Comparison of ENCODE assay signal across 19 cellular contexts in the genomic region with DNA sequence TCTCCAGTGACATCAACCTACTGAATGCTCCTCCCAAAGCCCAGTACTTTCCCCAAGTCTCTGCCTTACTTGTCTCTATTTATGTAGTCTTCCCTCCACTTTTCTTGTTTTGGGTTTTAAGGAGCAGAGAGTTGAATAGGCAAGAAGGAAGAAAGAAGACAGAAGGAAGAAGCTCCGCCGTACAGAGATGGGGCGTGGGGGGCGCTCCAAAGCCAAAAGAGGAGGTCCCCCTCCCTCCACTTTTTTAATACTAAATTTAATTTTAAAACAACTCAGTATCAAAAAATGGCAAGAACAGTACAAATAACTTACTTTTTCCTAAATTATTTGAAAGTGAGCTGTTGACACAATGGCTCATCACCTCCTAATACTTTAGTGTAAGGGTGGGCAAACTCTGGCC. TPM values are rescaled to one million over a fixed set of nuclear protein-coding genes. Genes with fewer than 3 reads are reported as not detected.
DNase-seq lines count a peak whose midpoint lies in the region; ATAC-seq and TF ChIP-seq lines count a peak whose summit lies in the region.
"Had no signal": no experiment of that assay in that cellular context is flagged by ENCODE, and none has a peak within 500 bp of the region (broad histone marks: within the 10 kb centered on the region; RNA-seq: fewer than 3 reads in every experiment).

No MANE protein-coding gene starts in this region.

- H3K4me3 ChIP-seq in coronary artery, result no peak overlapping the region

- intact Hi-C loops in activated CD8-positive, alpha-beta T cell treated with anti-CD3 and anti-CD28 coated beads for 36 hours (cut with micrococcal nuclease), result no loop called here

- H3K4me1 Mint-ChIP-seq in activated CD8-positive, alpha-beta T cell treated with anti-CD3 and anti-CD28 coated beads for 36 hours (ENCODE audit: low read depth), result peaks cover 30% of the 10 kb centered on the region
- peaks cover 23% of the 10 kb centered on the region for H3K4me1 Mint-ChIP-seq in activated CD8-positive, alpha-beta T cell treated with anti-CD3 and anti-CD28 coated beads, Interleukin-2, amount 10 ng/mL, durations not matched to agents 7 days and 5 days (ENCODE audit: low read depth)
- H3K4me1 Mint-ChIP-seq in T-helper 17 cell, result peaks cover 27% of the 10 kb centered on the region

- H3K36me3 Mint-ChIP-seq in activated CD8-positive, alpha-beta T cell treated with anti-CD3 and anti-CD28 coated beads for 36 hours (ENCODE audit: low read depth), result peaks cover 26% of the 10 kb centered on the region
- H3K36me3 Mint-ChIP-seq in activated CD8-positive, alpha-beta T cell treated with anti-CD3 and anti-CD28 coated beads, Interleukin-2, amount 10 ng/mL, durations not matched to agents 7 days and 5 days (ENCODE audit: low read depth), result peaks cover 30% of the 10 kb centered on the region
- H3K36me3 Mint-ChIP-seq in T-helper 17 cell (ENCODE audit: low read depth), result peaks cover 2% of the 10 kb centered on the region

- CTCF ChIA-PET in activated CD8-positive, alpha-beta T cell treated with anti-CD3 and anti-CD28 coated beads for 36 hours (lab: Charles Lee), result interaction anchor here (1.0 to 2.5 kb wide), 7 partner anchors 13 to 128 kb away, joined by 3 to 10 read pairs (median 3); no protein-coding TSS in a partner anchor
- CTCF ChIA-PET in activated CD8-positive, alpha-beta T cell treated with anti-CD3 and anti-CD28 coated beads, Interleukin-2, amount 10 ng/mL, durations not matched to agents 7 days and 5 days (lab: Charles Lee), result interaction anchor here (0.8 to 2.9 kb wide), 7 partner anchors 14 to 241 kb away, joined by 3 to 12 read pairs (median 4); a partner anchor contains a TSS

- H3K27ac ChIP-seq in coronary artery, result no peak overlapping the region
- H3K27ac ChIP-seq: HL-60 had no signal

- H3K27me3 Mint-ChIP-seq in activated CD8-positive, alpha-beta T cell treated with anti-CD3 and anti-CD28 coated beads for 36 hours, result no peaks in the 10 kb centered on the region
- no peaks in the 10 kb centered on the region for H3K27me3 Mint-ChIP-seq in activated CD8-positive, alpha-beta T cell treated with anti-CD3 and anti-CD28 coated beads, Interleukin-2, amount 10 ng/mL, durations not matched to agents 7 days and 5 days (ENCODE audit: low read depth)
- no peaks in the 10 kb centered on the region for H3K27me3 Mint-ChIP-seq in T-helper 17 cell

- H3K4me3 Mint-ChIP-seq in activated CD8-positive, alpha-beta T cell treated with anti-CD3 and anti-CD28 coated beads for 36 hours, result no peak overlapping the region
- no peak overlapping the region for H3K4me3 Mint-ChIP-seq in activated CD8-positive, alpha-beta T cell treated with anti-CD3 and anti-CD28 coated beads, Interleukin-2, amount 10 ng/mL, durations not matched to agents 7 days and 5 days
- H3K4me3 Mint-ChIP-seq in T-helper 17 cell, result no peak overlapping the region
- H3K4me3 Mint-ChIP-seq: CD8-positive, alpha-beta memory T cell had no signal

- DNase-seq in activated CD8-positive, alpha-beta T cell treated with anti-CD3 and anti-CD28 coated beads for 36 hours, result peak; percentile 14
- DNase-seq in activated CD8-positive, alpha-beta T cell treated with anti-CD3 and anti-CD28 coated beads, Interleukin-2, amount 10 ng/mL, durations not matched to agents 7 days and 5 days, result no peak
- DNase-seq in T-helper 17 cell (no peak), coronary artery (ENCODE audit: low spot score) (peak; percentile 5), NCI-H345 treated with DMSO at 0.1 percent for 48 hours (lab: John Stamatoyannopoulos, UW; ENCODE audit: unreplicated experiment) (no peak), NCI-H226 (no peak), DMS153 treated with DMSO at 0.1 percent for 48 hours (lab: John Stamatoyannopoulos, UW; ENCODE audit: unreplicated experiment) (no peak), NOMO-1 (lab: John Stamatoyannopoulos, UW; ENCODE audit: unreplicated experiment in 2 of 2) (no peak)
- DNase-seq: 8988T; BE2C; C1 segment of cervical spinal cord; CD4-positive, CD25-positive, alpha-beta regulatory T cell; CD8-positive, alpha-beta memory T cell; COR-L47; DMS 273 treated with DMSO at 0.1 percent for 48 hours; GOT3; HCEC 1CT had no signal

- no peak overlapping the region for H3K27ac Mint-ChIP-seq in activated CD8-positive, alpha-beta T cell treated with anti-CD3 and anti-CD28 coated beads for 36 hours
- no peak overlapping the region for H3K27ac Mint-ChIP-seq in activated CD8-positive, alpha-beta T cell treated with anti-CD3 and anti-CD28 coated beads, Interleukin-2, amount 10 ng/mL, durations not matched to agents 7 days and 5 days
- H3K27ac Mint-ChIP-seq in T-helper 17 cell, result peak overlapping the region; percentile 29
- H3K27ac Mint-ChIP-seq: CD4-positive, CD25-positive, alpha-beta regulatory T cell; CD8-positive, alpha-beta memory T cell had no signal

- no peaks in the 10 kb centered on the region for H3K9me3 Mint-ChIP-seq in activated CD8-positive, alpha-beta T cell treated with anti-CD3 and anti-CD28 coated beads for 36 hours
- H3K9me3 Mint-ChIP-seq in activated CD8-positive, alpha-beta T cell treated with anti-CD3 and anti-CD28 coated beads, Interleukin-2, amount 10 ng/mL, durations not matched to agents 7 days and 5 days (ENCODE audit: insufficient read depth), result no peaks in the 10 kb centered on the region
- H3K9me3 Mint-ChIP-seq: CD8-positive, alpha-beta memory T cell had no signal

- TF ChIP-seq CTCF in activated CD8-positive, alpha-beta T cell treated with anti-CD3 and anti-CD28 coated beads for 36 hours (IDR thresholded peaks at IDR 0.05), result no peak
- TF ChIP-seq CTCF in coronary artery (IDR thresholded peaks at IDR 0.05), result no peak

- ATAC-seq in activated CD8-positive, alpha-beta T cell treated with anti-CD3 and anti-CD28 coated beads for 36 hours, result no peak
- ATAC-seq in activated CD8-positive, alpha-beta T cell treated with anti-CD3 and anti-CD28 coated beads, Interleukin-2, amount 10 ng/mL, durations not matched to agents 7 days and 5 days, result no peak
- no peak for ATAC-seq in T-helper 17 cell

- POLR2A ChIA-PET in activated CD8-positive, alpha-beta T cell treated with anti-CD3 and anti-CD28 coated beads for 36 hours (lab: Charles Lee), result interaction anchor here (1.0 to 1.5 kb wide), 2 partner anchors 10 to 72 kb away, joined by 3 to 6 read pairs; no protein-coding TSS in a partner anchor
- POLR2A ChIA-PET in activated CD8-positive, alpha-beta T cell treated with anti-CD3 and anti-CD28 coated beads, Interleukin-2, amount 10 ng/mL, durations not matched to agents 7 days and 5 days (lab: Charles Lee), result no interaction called here

- no peaks in the 10 kb centered on the region for H3K9me3 ChIP-seq in T-helper 17 cell (ENCODE audit: control insufficient read depth, low read length, poor library complexity, severe bottlenecking)
- H3K9me3 ChIP-seq: BE2C had no signal

RNA-seq across cellular contexts. Expression of a gene that starts 4.6 kb away (rescaled TPM):
- total RNA-seq in activated CD8-positive, alpha-beta T cell treated with anti-CD3 and anti-CD28 coated beads for 36 hours, result 100 to 1,000 TPM; 207 to 208 TPM
- 100 to 1,000 TPM; 148 to 156 TPM for total RNA-seq in activated CD8-positive, alpha-beta T cell treated with anti-CD3 and anti-CD28 coated beads, Interleukin-2, amount 10 ng/mL, durations not matched to agents 7 days and 5 days
- total RNA-seq in T-helper 17 cell, result 100 to 1,000 TPM; 109 to 133 TPM

RNA-seq across cellular contexts. Expression of a gene that starts 20.7 kb away (rescaled TPM):
- not detected for total RNA-seq in activated CD8-positive, alpha-beta T cell treated with anti-CD3 and anti-CD28 coated beads for 36 hours
- total RNA-seq in activated CD8-positive, alpha-beta T cell treated with anti-CD3 and anti-CD28 coated beads, Interleukin-2, amount 10 ng/mL, durations not matched to agents 7 days and 5 days, result not detected
- under 1 TPM in 1 of 2 donors, not detected in 1; 0.18 TPM for total RNA-seq in T-helper 17 cell
- total RNA-seq: CD4-positive, CD25-positive, alpha-beta regulatory T cell; CD8-positive, alpha-beta memory T cell had no signal

RNA-seq across cellular contexts. Expression of a gene that starts 47.0 kb away (rescaled TPM):
- not detected for total RNA-seq in activated CD8-positive, alpha-beta T cell treated with anti-CD3 and anti-CD28 coated beads for 36 hours
- not detected for total RNA-seq in activated CD8-positive, alpha-beta T cell treated with anti-CD3 and anti-CD28 coated beads, Interleukin-2, amount 10 ng/mL, durations not matched to agents 7 days and 5 days
- not detected for total RNA-seq in T-helper 17 cell
- total RNA-seq: CD4-positive, CD25-positive, alpha-beta regulatory T cell; CD8-positive, alpha-beta memory T cell; HT1080 had no signal

RNA-seq across cellular contexts. Expression of a gene that starts 52.9 kb away (rescaled TPM):
- total RNA-seq in activated CD8-positive, alpha-beta T cell treated with anti-CD3 and anti-CD28 coated beads for 36 hours, result 10 to 100 TPM; 38.1 to 40.3 TPM
- 100 to 1,000 TPM; 104 to 113 TPM for total RNA-seq in activated CD8-positive, alpha-beta T cell treated with anti-CD3 and anti-CD28 coated beads, Interleukin-2, amount 10 ng/mL, durations not matched to agents 7 days and 5 days
- under 1 TPM in 1 of 2 donors, not detected in 1; 0.08 TPM for total RNA-seq in T-helper 17 cell

Comparison
In these comparisons a context has a peak if more than half of its experiments do, and no peak if none do; other contexts are left out.
1. DNase-seq: peak in activated CD8-positive, alpha-beta T cell treated with anti-CD3 and anti-CD28 coated beads for 36 hours (single experiment) and coronary artery (single experiment); none in activated CD8-positive, alpha-beta T cell treated with anti-CD3 and anti-CD28 coated beads, Interleukin-2, amount 10 ng/mL, durations not matched to agents 7 days and 5 days (single experiment), T-helper 17 cell (0 of 3), NCI-H345 treated with DMSO at 0.1 percent for 48 hours (single experiment), NCI-H226 (single experiment), DMS153 treated with DMSO at 0.1 percent for 48 hours (single experiment) and NOMO-1 (0 of 2).